Comparison of ENCODE assay signal across 32 cellular contexts in the genomic region with DNA sequence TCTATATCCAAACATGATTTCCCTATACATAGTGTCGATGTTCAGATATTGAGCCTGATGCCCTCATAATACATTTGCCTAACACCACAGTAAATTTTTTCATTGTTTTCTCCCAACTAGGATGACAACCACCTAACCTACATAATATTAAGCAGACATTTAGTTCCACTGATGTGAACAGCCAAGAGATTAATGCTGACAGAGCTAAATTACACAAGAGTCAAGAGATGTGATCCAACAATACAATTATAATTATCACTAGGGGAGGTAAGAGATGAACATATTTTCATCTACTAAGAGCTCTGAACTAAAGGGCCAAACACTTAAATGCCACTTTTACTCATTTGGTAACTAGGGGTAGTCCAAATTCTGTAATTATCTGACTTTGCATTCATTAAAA.
"Had no signal": no experiment of that assay in that cellular context is flagged by ENCODE, and none has a peak within 500 bp of the region (broad histone marks: within the 10 kb centered on the region; RNA-seq: fewer than 3 reads in every experiment).

No MANE protein-coding gene starts in this region.

- H3K4me1 Mint-ChIP-seq: activated CD4-positive, alpha-beta T cell treated with anti-CD3 and anti-CD28 coated beads, Interleukin-2, amount 10 ng/mL, durations not matched to agents 24 days and 14 days; activated naive CD4-positive, alpha-beta T cell treated with anti-CD3 and anti-CD28 coated beads, Interleukin-2, amount 10 ng/mL, durations not matched to agents 7 days and 5 days; activated naive CD8-positive, alpha-beta T cell treated with anti-CD3 and anti-CD28 coated beads, Interleukin-2, amount 10 ng/mL, durations not matched to agents 7 days and 5 days; stimulated activated memory B cell treated with anti-CD40 and anti-IgM and Interleukin-4, amounts not matched to agents 10 μg/mL and 1 μg/mL and 100 μg/mL, for 72 hours; stimulated activated naive CD8-positive, alpha-beta T cell treated with anti-CD3 and anti-CD28 coated beads, Interleukin-15, amount 100 ng/mL, for 72 hours had no signal

- H3K36me3 ChIP-seq: ascending aorta, brain microvascular endothelial cell, left ventricle myocardium inferior, pancreas, prostate gland, sigmoid colon, uterus had no signal

- ATAC-seq: mucosa of descending colon; natural killer cell treated with Interleukin-12 subunit alpha and Interleukin-12 subunit beta and Interleukin-15 and Interleukin-18, amount 100 ng/mL, for 72 hours; pancreas; stimulated activated memory B cell treated with anti-CD40 and anti-IgM and Interleukin-4, amounts not matched to agents 10 μg/mL and 1 μg/mL and 100 μg/mL, for 72 hours; stimulated activated naive CD8-positive, alpha-beta T cell treated with anti-CD3 and anti-CD28 coated beads, Interleukin-15, amount 100 ng/mL, for 72 hours had no signal

- H3K9me3 Mint-ChIP-seq: activated CD4-positive, alpha-beta memory T cell treated with anti-CD3 and anti-CD28 coated beads for 36 hours; activated CD4-positive, alpha-beta T cell treated with anti-CD3 and anti-CD28 coated beads, Interleukin-2, amount 10 ng/mL, durations not matched to agents 24 days and 14 days; activated naive CD4-positive, alpha-beta T cell treated with anti-CD3 and anti-CD28 coated beads, Interleukin-2, amount 10 ng/mL, durations not matched to agents 7 days and 5 days; activated naive CD8-positive, alpha-beta T cell treated with anti-CD3 and anti-CD28 coated beads, Interleukin-2, amount 10 ng/mL, durations not matched to agents 7 days and 5 days; activated T-helper 1 cell treated with anti-CD3 and anti-CD28 coated beads, Interleukin-12 subunit alpha, Interleukin-12 subunit beta, Interleukin-2, Interleukin-4 antibody, amounts not matched to agents 30 ng/mL and 10 ng/mL and 1 ng/mL, durations not matched to agents 14 hours and 24 hours and 36 hours; stimulated activated memory B cell treated with anti-CD40 and anti-IgM and Interleukin-4, amounts not matched to agents 10 μg/mL and 1 μg/mL and 100 μg/mL, for 72 hours; type B pancreatic cell had no signal

- H3K4me1 ChIP-seq: ascending aorta, left ventricle myocardium inferior, pancreas, prostate gland, sigmoid colon, uterus had no signal

- H3K36me3 Mint-ChIP-seq: activated CD4-positive, alpha-beta memory T cell treated with anti-CD3 and anti-CD28 coated beads for 36 hours; activated naive CD4-positive, alpha-beta T cell treated with anti-CD3 and anti-CD28 coated beads, Interleukin-2, amount 10 ng/mL, durations not matched to agents 7 days and 5 days; activated naive CD8-positive, alpha-beta T cell treated with anti-CD3 and anti-CD28 coated beads, Interleukin-2, amount 10 ng/mL, durations not matched to agents 7 days and 5 days; natural killer cell treated with Interleukin-12 subunit alpha and Interleukin-12 subunit beta and Interleukin-15 and Interleukin-18, amount 100 ng/mL, for 72 hours; stimulated activated memory B cell treated with anti-CD40 and anti-IgM and Interleukin-4, amounts not matched to agents 10 μg/mL and 1 μg/mL and 100 μg/mL, for 72 hours had no signal

- H3K4me3 ChIP-seq: ascending aorta, coronary artery, dorsolateral prefrontal cortex, left ventricle myocardium inferior, lung, mucosa of descending colon, pancreas, prostate gland, sigmoid colon, uterus had no signal

- H3K27ac Mint-ChIP-seq: activated CD4-positive, alpha-beta memory T cell treated with anti-CD3 and anti-CD28 coated beads for 36 hours; activated CD4-positive, alpha-beta T cell treated with anti-CD3 and anti-CD28 coated beads, Interleukin-2, amount 10 ng/mL, durations not matched to agents 24 days and 14 days; activated naive CD4-positive, alpha-beta T cell treated with anti-CD3 and anti-CD28 coated beads, Interleukin-2, amount 10 ng/mL, durations not matched to agents 7 days and 5 days; activated naive CD8-positive, alpha-beta T cell treated with anti-CD3 and anti-CD28 coated beads, Interleukin-2, amount 10 ng/mL, durations not matched to agents 7 days and 5 days; activated T-helper 1 cell treated with anti-CD3 and anti-CD28 coated beads, Interleukin-12 subunit alpha, Interleukin-12 subunit beta, Interleukin-2, Interleukin-4 antibody, amounts not matched to agents 30 ng/mL and 10 ng/mL and 1 ng/mL, durations not matched to agents 14 hours and 24 hours and 36 hours; natural killer cell treated with Interleukin-12 subunit alpha and Interleukin-12 subunit beta and Interleukin-15 and Interleukin-18, amount 100 ng/mL, for 72 hours; stimulated activated memory B cell treated with anti-CD40 and anti-IgM and Interleukin-4, amounts not matched to agents 10 μg/mL and 1 μg/mL and 100 μg/mL, for 72 hours; stimulated activated naive CD8-positive, alpha-beta T cell treated with anti-CD3 and anti-CD28 coated beads, Interleukin-15, amount 100 ng/mL, for 72 hours; type B pancreatic cell had no signal

- H3K9me3 ChIP-seq: ascending aorta, left ventricle myocardium inferior, mucosa of descending colon, pancreas, prostate gland, sigmoid colon, uterus had no signal

- H3K27ac ChIP-seq: ascending aorta, brain microvascular endothelial cell, coronary artery, dorsolateral prefrontal cortex, left ventricle myocardium inferior, pancreas, prostate gland, sigmoid colon, uterus had no signal

- H3K27me3 Mint-ChIP-seq: activated CD4-positive, alpha-beta memory T cell treated with anti-CD3 and anti-CD28 coated beads for 36 hours; activated CD4-positive, alpha-beta T cell treated with anti-CD3 and anti-CD28 coated beads, Interleukin-2, amount 10 ng/mL, durations not matched to agents 24 days and 14 days; activated naive CD4-positive, alpha-beta T cell treated with anti-CD3 and anti-CD28 coated beads, Interleukin-2, amount 10 ng/mL, durations not matched to agents 7 days and 5 days; activated naive CD8-positive, alpha-beta T cell treated with anti-CD3 and anti-CD28 coated beads, Interleukin-2, amount 10 ng/mL, durations not matched to agents 7 days and 5 days; natural killer cell treated with Interleukin-12 subunit alpha and Interleukin-12 subunit beta and Interleukin-15 and Interleukin-18, amount 100 ng/mL, for 72 hours; stimulated activated memory B cell treated with anti-CD40 and anti-IgM and Interleukin-4, amounts not matched to agents 10 μg/mL and 1 μg/mL and 100 μg/mL, for 72 hours; stimulated activated naive CD8-positive, alpha-beta T cell treated with anti-CD3 and anti-CD28 coated beads, Interleukin-15, amount 100 ng/mL, for 72 hours; type B pancreatic cell had no signal

- H3K4me3 Mint-ChIP-seq: activated CD4-positive, alpha-beta memory T cell treated with anti-CD3 and anti-CD28 coated beads for 36 hours; activated CD4-positive, alpha-beta T cell treated with anti-CD3 and anti-CD28 coated beads, Interleukin-2, amount 10 ng/mL, durations not matched to agents 24 days and 14 days; activated naive CD4-positive, alpha-beta T cell treated with anti-CD3 and anti-CD28 coated beads, Interleukin-2, amount 10 ng/mL, durations not matched to agents 7 days and 5 days; activated naive CD8-positive, alpha-beta T cell treated with anti-CD3 and anti-CD28 coated beads, Interleukin-2, amount 10 ng/mL, durations not matched to agents 7 days and 5 days; activated T-helper 1 cell treated with anti-CD3 and anti-CD28 coated beads, Interleukin-12 subunit alpha, Interleukin-12 subunit beta, Interleukin-2, Interleukin-4 antibody, amounts not matched to agents 30 ng/mL and 10 ng/mL and 1 ng/mL, durations not matched to agents 14 hours and 24 hours and 36 hours; natural killer cell treated with Interleukin-12 subunit alpha and Interleukin-12 subunit beta and Interleukin-15 and Interleukin-18, amount 100 ng/mL, for 72 hours; stimulated activated memory B cell treated with anti-CD40 and anti-IgM and Interleukin-4, amounts not matched to agents 10 μg/mL and 1 μg/mL and 100 μg/mL, for 72 hours; stimulated activated naive CD8-positive, alpha-beta T cell treated with anti-CD3 and anti-CD28 coated beads, Interleukin-15, amount 100 ng/mL, for 72 hours; type B pancreatic cell had no signal

- DNase-seq: activated CD4-positive, alpha-beta memory T cell treated with anti-CD3 and anti-CD28 coated beads for 36 hours; activated CD4-positive, alpha-beta T cell treated with anti-CD3 and anti-CD28 coated beads, Interleukin-2, amount 10 ng/mL, durations not matched to agents 24 days and 14 days; activated CD4-positive, CD25-positive, alpha-beta regulatory T cell treated with anti-CD3 and anti-CD28 coated beads, Interleukin-2, amount 50 U/mL, for 72 hours; activated CD8-positive, alpha-beta memory T cell treated with anti-CD3 and anti-CD28 coated beads, Interleukin-2, amount 50 U/mL, for 4 hours; activated gamma-delta T cell; activated naive CD4-positive, alpha-beta T cell treated with anti-CD3 and anti-CD28 coated beads, Interleukin-2, amount 10 ng/mL, durations not matched to agents 7 days and 5 days; activated naive CD8-positive, alpha-beta T cell treated with anti-CD3 and anti-CD28 coated beads, Interleukin-2, amount 10 ng/mL, durations not matched to agents 7 days and 5 days; activated T-cell treated with anti-CD3 and anti-CD28 coated beads, Interleukin-2, amount 50 U/mL, for 1 hour; brain microvascular endothelial cell; dorsolateral prefrontal cortex; effector memory CD4-positive, alpha-beta T cell; islet precursor cell; left ventricle myocardium inferior; mesendoderm; mucosa of descending colon; pancreas; retina; sigmoid colon; small intestine; stimulated activated CD4-positive, alpha-beta T cell treated with anti-CD3 and anti-CD28 coated beads, Interleukin-4, amount 100 ng/mL, for 4 hours; stimulated activated CD8-positive, alpha-beta memory T cell treated with anti-CD3 and anti-CD28 coated beads, Interleukin-4, amount 100 ng/mL, for 48 hours; stimulated activated naive CD8-positive, alpha-beta T cell treated with anti-CD3 and anti-CD28 coated beads, Interleukin-15, amount 100 ng/mL, for 72 hours; substantia nigra; uterus had no signal
